In the genomic region with DNA sequence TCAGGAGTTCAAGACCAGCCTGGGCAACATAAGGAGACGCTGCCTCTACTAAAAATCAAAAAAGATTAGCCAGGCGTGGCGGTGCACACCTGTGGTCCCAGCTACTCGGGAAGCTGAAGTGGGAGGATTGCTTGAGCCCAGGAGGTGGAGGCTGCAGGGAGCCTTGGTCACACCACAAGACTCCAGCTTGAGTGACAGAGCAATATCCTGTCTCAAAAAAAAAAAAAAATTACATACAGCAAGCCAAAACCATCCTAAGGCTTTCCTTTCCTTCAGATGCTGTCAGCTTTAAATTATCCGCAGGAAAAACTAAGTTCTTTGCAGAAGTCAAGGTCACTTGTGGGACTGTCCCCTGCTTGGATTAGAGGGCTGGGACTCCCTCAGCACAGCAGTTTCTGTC, we compare ENCODE assay signal across 1 cellular context.
TF ChIP-seq lines count a peak whose summit lies in the region.

No MANE protein-coding gene starts in this region.

TF ChIP-seq in H1, 55 proteins besides CTCF, POLR2A, EP300 and RAD21:
- TF ChIP-seq SIRT6 (IDR thresholded peaks at IDR 0.05; ENCODE audit: low read length) (no peak), GTF2F1 (IDR thresholded peaks at IDR 0.05; ENCODE audit: borderline replicate concordance, low read depth, low read length) (no peak), EZH2 (IDR thresholded peaks at IDR 0.05; ENCODE audit: low read depth, low read length, severe bottlenecking) (no peak), JUN (IDR thresholded peaks at IDR 0.05; ENCODE audit: low read depth, low read length) (no peak), TAF7 (optimal IDR thresholded peaks at IDR 0.05; ENCODE audit: borderline replicate concordance, low read depth, low read length) (no peak), KDM1A (IDR thresholded peaks at IDR 0.05; ENCODE audit: borderline replicate concordance, low read length) (no peak), SP4 (IDR thresholded peaks at IDR 0.05; ENCODE audit: low read length) (no peak), SP1 (IDR thresholded peaks at IDR 0.05; ENCODE audit: low read depth, low read length) (no peak), JUND (IDR thresholded peaks at IDR 0.05; ENCODE audit: low read length) (no peak), HDAC2 (IDR thresholded peaks at IDR 0.05; ENCODE audit: borderline replicate concordance in 1 of 2, low read depth in 2 of 2, low read length in 2 of 2) (no peak), SP2 (IDR thresholded peaks at IDR 0.05; ENCODE audit: low read length) (no peak), KDM5A (IDR thresholded peaks at IDR 0.05; ENCODE audit: low read length) (no peak), YY1 (IDR thresholded peaks at IDR 0.05; ENCODE audit: low read depth, low read length) (no peak), RBBP5 (IDR thresholded peaks at IDR 0.05; ENCODE audit: borderline replicate concordance, low read depth, low read length) (no peak), ASH2L (IDR thresholded peaks at IDR 0.05; ENCODE audit: low read length) (no peak), POLR2AphosphoS5 (IDR thresholded peaks at IDR 0.05; ENCODE audit: low read depth, low read length) (no peak)
- TF ChIP-seq, protein P1, sequence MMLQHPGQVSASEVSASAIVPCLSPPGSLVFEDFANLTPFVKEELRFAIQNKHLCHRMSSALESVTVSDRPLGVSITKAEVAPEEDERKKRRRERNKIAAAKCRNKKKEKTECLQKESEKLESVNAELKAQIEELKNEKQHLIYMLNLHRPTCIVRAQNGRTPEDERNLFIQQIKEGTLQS (IDR thresholded peaks at IDR 0.05; ENCODE audit: insufficient read depth, low read depth, low read length): no peak
